In the genomic region with DNA sequence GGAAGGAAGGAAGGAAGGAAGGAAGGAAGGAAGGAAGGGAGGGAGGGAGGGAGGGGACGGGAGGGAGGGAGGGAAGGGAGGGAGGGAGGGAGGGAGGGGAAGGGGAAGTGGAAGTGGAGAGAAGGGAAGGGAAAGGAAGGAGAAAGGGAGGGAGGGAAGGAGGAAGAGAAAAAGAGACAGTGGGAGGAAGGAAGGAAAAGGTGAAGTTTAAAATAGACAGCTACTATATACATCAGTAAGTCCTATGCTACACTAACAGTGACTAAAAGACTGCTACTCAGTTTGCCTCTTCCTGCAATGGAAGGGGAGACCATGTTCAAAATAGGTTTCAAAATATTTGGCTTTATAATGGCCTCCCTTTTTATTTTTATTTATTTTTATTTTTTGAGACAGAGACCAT, we compare ENCODE assay signal across 29 cellular contexts.
"Had no signal": no experiment of that assay in that cellular context is flagged by ENCODE, and none has a peak within 500 bp of the region (broad histone marks: within the 10 kb centered on the region; RNA-seq: fewer than 3 reads in every experiment).

No MANE protein-coding gene starts in this region.

- H3K36me3 ChIP-seq: adrenal gland, breast epithelium had no signal

- FAIRE-seq: astrocyte, RCC 7860 had no signal

- H3K9me3 ChIP-seq: adrenal gland, body of pancreas, breast epithelium had no signal

- H3K4me3 Mint-ChIP-seq: activated CD4-positive, alpha-beta T cell treated with anti-CD3 and anti-CD28 coated beads for 36 hours; activated CD4-positive, alpha-beta T cell treated with anti-CD3 and anti-CD28 coated beads, Interleukin-2, amount 10 ng/mL, durations not matched to agents 7 days and 5 days; activated CD8-positive, alpha-beta T cell treated with anti-CD3 and anti-CD28 coated beads, Interleukin-2, amount 10 ng/mL, durations not matched to agents 7 days and 5 days; activated naive CD4-positive, alpha-beta T cell treated with anti-CD3 and anti-CD28 coated beads for 36 hours; activated T-cell treated with anti-CD3 and anti-CD28 coated beads, Interleukin-2, amount 50 U/mL, for 24 hours; T-helper 2 cell treated with Interferon-gamma antibody and Interleukin-4, amounts not matched to agents 5 μg/mL and 100 μg/mL, for 36 hours; WTC11 had no signal

- DNase-seq: activated CD4-positive, alpha-beta T cell treated with anti-CD3 and anti-CD28 coated beads for 36 hours; activated CD4-positive, alpha-beta T cell treated with anti-CD3 and anti-CD28 coated beads, Interleukin-2, amount 10 ng/mL, durations not matched to agents 7 days and 5 days; activated CD4-positive, alpha-beta T cell treated with anti-CD3 and anti-CD28 coated beads, Interleukin-2, amount 50 U/mL, for 48 hours; activated CD8-positive, alpha-beta T cell treated with anti-CD3 and anti-CD28 coated beads, Interleukin-2, amount 10 ng/mL, durations not matched to agents 7 days and 5 days; activated gamma-delta T cell treated with Interleukin-2 at 50 U/mL for 16 hours; activated naive CD4-positive, alpha-beta T cell treated with anti-CD3 and anti-CD28 coated beads for 36 hours; activated T-cell treated with anti-CD3 and anti-CD28 coated beads, Interleukin-2, amount 50 U/mL, for 24 hours; adrenal gland; body of pancreas; Karpas-422; KBM-7; NCI-H1105; NCI-H1417 treated with DMSO at 0.1 percent for 48 hours; NCI-H187 treated with DMSO at 0.1 percent for 48 hours; NCI-H2081; NCI-H2171 treated with DMSO at 0.1 percent for 48 hours; NCI-H2227 treated with DMSO at 0.1 percent for 48 hours; NCI-H524 treated with DMSO at 0.1 percent for 48 hours; NK-92 treated with Interleukin-12 subunit alpha and Interleukin-12 subunit beta, amount 100 ng/mL, for 24 hours; PC-3 had no signal

- H3K27ac Mint-ChIP-seq: activated CD4-positive, alpha-beta T cell treated with anti-CD3 and anti-CD28 coated beads for 36 hours; activated CD4-positive, alpha-beta T cell treated with anti-CD3 and anti-CD28 coated beads, Interleukin-2, amount 10 ng/mL, durations not matched to agents 7 days and 5 days; activated CD8-positive, alpha-beta T cell treated with anti-CD3 and anti-CD28 coated beads, Interleukin-2, amount 10 ng/mL, durations not matched to agents 7 days and 5 days; activated naive CD4-positive, alpha-beta T cell treated with anti-CD3 and anti-CD28 coated beads for 36 hours; activated naive CD4-positive, alpha-beta T cell treated with anti-CD3 and anti-CD28 coated beads, Interleukin-2, amount 50 U/mL, for 72 hours; activated T-cell treated with anti-CD3 and anti-CD28 coated beads, Interleukin-2, amount 50 U/mL, for 24 hours; T-helper 2 cell treated with Interferon-gamma antibody and Interleukin-4, amounts not matched to agents 5 μg/mL and 100 μg/mL, for 36 hours; WTC11 had no signal

- H3K27ac ChIP-seq: body of pancreas, breast epithelium, RWPE1 had no signal

- H3K4me3 ChIP-seq: adrenal gland, body of pancreas, breast epithelium had no signal

- H3K36me3 Mint-ChIP-seq: WTC11 had no signal

- H3K27me3 Mint-ChIP-seq: activated CD4-positive, alpha-beta T cell treated with anti-CD3 and anti-CD28 coated beads for 36 hours; activated CD4-positive, alpha-beta T cell treated with anti-CD3 and anti-CD28 coated beads, Interleukin-2, amount 10 ng/mL, durations not matched to agents 7 days and 5 days; activated T-cell treated with anti-CD3 and anti-CD28 coated beads, Interleukin-2, amount 50 U/mL, for 24 hours had no signal

- ATAC-seq: activated CD4-positive, alpha-beta T cell treated with anti-CD3 and anti-CD28 coated beads for 36 hours; activated CD4-positive, CD25-positive, alpha-beta regulatory T cell treated with anti-CD3 and anti-CD28 coated beads, Interleukin-2, amount 50 U/mL, for 24 hours; activated CD8-positive, alpha-beta T cell treated with anti-CD3 and anti-CD28 coated beads, Interleukin-2, amount 10 ng/mL, durations not matched to agents 7 days and 5 days; activated naive CD4-positive, alpha-beta T cell treated with anti-CD3 and anti-CD28 coated beads, Interleukin-2, amount 50 U/mL, for 72 hours; body of pancreas; PC-3; Right ventricle myocardium inferior; WTC11 had no signal

- H3K27me3 ChIP-seq: adrenal gland, body of pancreas, breast epithelium had no signal

- H3K4me1 ChIP-seq: breast epithelium had no signal

- H3K9me3 Mint-ChIP-seq: activated naive CD4-positive, alpha-beta T cell treated with anti-CD3 and anti-CD28 coated beads for 36 hours; T-helper 2 cell treated with Interferon-gamma antibody and Interleukin-4, amounts not matched to agents 5 μg/mL and 100 μg/mL, for 36 hours; WTC11 had no signal
